Comparison of ENCODE assay signal across 1 cellular context in the genomic region with DNA sequence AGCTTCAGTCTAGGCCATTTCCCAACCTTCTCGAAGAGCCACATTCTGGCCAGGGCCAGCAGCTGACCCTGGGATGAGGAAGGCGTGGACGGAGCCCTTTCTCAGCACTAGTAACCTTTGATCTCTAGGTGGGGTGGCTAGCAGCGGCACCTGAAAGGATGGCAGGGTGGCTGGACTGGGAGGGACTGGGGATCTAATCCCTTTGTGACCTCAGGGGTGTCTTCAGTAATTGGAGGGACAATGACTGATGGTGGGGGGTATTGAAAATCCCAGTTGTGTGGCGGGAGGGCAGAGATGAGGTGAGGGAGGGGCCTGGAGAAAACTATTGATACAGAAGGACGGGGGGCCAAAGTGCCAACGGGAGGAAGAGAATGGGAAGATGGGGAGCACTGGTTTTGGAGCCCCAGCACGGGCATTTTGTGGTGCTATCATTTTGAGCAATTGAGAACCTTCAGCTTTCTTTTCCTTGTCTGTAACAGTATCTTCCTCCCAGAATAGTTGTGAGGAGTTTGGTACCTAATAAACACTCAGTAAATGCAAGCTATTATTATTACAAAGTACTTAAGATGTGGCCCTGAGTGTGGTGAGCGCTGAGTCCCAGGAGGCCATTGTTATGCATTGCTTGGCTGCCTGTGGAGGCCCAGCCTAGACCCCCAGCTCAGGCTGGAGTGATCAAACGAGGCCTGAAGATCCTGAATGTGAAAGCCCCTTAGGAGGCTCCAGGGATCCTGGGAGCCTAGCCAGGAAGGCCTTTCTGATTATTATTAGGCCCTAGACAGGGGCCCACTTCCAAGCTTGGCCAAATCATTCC.
TF ChIP-seq lines count a peak whose summit lies in the region.

No MANE protein-coding gene starts in this region.

TF ChIP-seq in GM23338, 12 proteins besides CTCF, POLR2A, EP300 and RAD21 (continued from another document):
- TF ChIP-seq, protein P1, sequence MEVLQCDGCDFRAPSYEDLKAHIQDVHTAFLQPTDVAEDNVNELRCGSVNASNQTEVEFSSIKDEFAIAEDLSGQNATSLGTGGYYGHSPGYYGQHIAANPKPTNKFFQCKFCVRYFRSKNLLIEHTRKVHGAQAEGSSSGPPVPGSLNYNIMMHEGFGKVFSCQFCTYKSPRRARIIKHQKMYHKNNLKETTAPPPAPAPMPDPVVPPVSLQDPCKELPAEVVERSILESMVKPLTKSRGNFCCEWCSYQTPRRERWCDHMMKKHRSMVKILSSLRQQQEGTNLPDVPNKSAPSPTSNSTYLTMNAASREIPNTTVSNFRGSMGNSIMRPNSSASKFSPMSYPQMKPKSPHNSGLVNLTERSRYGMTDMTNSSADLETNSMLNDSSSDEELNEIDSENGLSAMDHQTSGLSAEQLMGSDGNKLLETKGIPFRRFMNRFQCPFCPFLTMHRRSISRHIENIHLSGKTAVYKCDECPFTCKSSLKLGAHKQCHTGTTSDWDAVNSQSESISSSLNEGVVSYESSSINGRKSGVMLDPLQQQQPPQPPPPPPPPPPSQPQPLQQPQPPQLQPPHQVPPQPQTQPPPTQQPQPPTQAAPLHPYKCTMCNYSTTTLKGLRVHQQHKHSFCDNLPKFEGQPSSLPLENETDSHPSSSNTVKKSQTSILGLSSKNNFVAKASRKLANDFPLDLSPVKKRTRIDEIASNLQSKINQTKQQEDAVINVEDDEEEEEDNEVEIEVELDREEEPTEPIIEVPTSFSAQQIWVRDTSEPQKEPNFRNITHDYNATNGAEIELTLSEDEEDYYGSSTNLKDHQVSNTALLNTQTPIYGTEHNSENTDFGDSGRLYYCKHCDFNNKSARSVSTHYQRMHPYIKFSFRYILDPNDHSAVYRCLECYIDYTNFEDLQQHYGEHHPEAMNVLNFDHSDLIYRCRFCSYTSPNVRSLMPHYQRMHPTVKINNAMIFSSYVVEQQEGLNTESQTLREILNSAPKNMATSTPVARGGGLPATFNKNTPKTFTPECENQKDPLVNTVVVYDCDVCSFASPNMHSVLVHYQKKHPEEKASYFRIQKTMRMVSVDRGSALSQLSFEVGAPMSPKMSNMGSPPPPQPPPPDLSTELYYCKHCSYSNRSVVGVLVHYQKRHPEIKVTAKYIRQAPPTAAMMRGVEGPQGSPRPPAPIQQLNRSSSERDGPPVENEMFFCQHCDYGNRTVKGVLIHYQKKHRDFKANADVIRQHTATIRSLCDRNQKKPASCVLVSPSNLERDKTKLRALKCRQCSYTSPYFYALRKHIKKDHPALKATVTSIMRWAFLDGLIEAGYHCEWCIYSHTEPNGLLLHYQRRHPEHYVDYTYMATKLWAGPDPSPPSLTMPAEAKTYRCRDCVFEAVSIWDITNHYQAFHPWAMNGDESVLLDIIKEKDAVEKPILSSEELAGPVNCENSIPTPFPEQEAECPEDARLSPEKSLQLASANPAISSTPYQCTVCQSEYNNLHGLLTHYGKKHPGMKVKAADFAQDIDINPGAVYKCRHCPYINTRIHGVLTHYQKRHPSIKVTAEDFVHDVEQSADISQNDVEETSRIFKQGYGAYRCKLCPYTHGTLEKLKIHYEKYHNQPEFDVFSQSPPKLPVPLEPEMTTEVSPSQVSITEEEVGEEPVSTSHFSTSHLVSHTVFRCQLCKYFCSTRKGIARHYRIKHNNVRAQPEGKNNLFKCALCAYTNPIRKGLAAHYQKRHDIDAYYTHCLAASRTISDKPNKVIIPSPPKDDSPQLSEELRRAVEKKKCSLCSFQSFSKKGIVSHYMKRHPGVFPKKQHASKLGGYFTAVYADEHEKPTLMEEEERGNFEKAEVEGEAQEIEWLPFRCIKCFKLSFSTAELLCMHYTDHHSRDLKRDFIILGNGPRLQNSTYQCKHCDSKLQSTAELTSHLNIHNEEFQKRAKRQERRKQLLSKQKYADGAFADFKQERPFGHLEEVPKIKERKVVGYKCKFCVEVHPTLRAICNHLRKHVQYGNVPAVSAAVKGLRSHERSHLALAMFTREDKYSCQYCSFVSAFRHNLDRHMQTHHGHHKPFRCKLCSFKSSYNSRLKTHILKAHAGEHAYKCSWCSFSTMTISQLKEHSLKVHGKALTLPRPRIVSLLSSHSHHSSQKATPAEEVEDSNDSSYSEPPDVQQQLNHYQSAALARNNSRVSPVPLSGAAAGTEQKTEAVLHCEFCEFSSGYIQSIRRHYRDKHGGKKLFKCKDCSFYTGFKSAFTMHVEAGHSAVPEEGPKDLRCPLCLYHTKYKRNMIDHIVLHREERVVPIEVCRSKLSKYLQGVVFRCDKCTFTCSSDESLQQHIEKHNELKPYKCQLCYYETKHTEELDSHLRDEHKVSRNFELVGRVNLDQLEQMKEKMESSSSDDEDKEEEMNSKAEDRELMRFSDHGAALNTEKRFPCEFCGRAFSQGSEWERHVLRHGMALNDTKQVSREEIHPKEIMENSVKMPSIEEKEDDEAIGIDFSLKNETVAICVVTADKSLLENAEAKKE (CRISPR knock-in tag; IDR thresholded peaks at IDR 0.05), result peak; percentile 100
- TF ChIP-seq STAT1 (IDR thresholded peaks at IDR 0.05; ENCODE audit: unreplicated experiment) (no peak), CREB1 (CRISPR knock-in tag; IDR thresholded peaks at IDR 0.05; ENCODE audit: low read depth) (peak; percentile 53; the same call in 1 of the 2 replicates), EZH2phosphoT487 (IDR thresholded peaks at IDR 0.05; ENCODE audit: unreplicated experiment) (no peak), ZNF331 (CRISPR knock-in tag; IDR thresholded peaks at IDR 0.05; ENCODE audit: low read depth) (no peak), NANOG (IDR thresholded peaks at IDR 0.05; ENCODE audit: borderline replicate concordance) (peak; percentile 99), JUNB (IDR thresholded peaks at IDR 0.05; ENCODE audit: unreplicated experiment) (no peak)
- TF ChIP-seq, protein P2, sequence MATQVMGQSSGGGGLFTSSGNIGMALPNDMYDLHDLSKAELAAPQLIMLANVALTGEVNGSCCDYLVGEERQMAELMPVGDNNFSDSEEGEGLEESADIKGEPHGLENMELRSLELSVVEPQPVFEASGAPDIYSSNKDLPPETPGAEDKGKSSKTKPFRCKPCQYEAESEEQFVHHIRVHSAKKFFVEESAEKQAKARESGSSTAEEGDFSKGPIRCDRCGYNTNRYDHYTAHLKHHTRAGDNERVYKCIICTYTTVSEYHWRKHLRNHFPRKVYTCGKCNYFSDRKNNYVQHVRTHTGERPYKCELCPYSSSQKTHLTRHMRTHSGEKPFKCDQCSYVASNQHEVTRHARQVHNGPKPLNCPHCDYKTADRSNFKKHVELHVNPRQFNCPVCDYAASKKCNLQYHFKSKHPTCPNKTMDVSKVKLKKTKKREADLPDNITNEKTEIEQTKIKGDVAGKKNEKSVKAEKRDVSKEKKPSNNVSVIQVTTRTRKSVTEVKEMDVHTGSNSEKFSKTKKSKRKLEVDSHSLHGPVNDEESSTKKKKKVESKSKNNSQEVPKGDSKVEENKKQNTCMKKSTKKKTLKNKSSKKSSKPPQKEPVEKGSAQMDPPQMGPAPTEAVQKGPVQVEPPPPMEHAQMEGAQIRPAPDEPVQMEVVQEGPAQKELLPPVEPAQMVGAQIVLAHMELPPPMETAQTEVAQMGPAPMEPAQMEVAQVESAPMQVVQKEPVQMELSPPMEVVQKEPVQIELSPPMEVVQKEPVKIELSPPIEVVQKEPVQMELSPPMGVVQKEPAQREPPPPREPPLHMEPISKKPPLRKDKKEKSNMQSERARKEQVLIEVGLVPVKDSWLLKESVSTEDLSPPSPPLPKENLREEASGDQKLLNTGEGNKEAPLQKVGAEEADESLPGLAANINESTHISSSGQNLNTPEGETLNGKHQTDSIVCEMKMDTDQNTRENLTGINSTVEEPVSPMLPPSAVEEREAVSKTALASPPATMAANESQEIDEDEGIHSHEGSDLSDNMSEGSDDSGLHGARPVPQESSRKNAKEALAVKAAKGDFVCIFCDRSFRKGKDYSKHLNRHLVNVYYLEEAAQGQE (IDR thresholded peaks at IDR 0.05; ENCODE audit: unreplicated experiment), result no peak
TF ChIP-seq in GM23338: peak in this region for 5.
